In the genomic region with DNA sequence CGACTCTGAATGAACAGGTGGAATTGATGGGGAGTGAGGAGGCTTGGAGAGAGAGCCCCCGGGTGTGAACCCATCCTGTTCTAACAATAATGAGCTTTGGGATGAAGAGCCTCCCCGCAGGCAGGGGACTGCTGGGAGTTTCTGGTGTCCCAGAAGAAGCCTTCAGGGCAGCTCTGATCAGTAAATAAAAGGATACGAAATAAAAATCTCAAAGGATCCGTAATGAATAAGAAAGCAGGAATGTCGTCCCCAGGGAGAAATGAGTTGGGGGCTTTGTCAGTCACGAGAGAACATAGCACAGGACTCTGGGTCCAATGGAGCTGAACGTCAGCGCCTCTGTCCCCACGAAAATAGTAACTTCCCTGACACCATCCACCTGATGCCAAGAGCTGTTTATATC, we compare ENCODE assay signal across 13 cellular contexts.
DNase-seq lines count a peak whose midpoint lies in the region; ATAC-seq, FAIRE-seq and TF ChIP-seq lines count a peak whose summit lies in the region.
"Had no signal": no experiment of that assay in that cellular context is flagged by ENCODE, and none has a peak within 500 bp of the region (broad histone marks: within the 10 kb centered on the region; RNA-seq: fewer than 3 reads in every experiment).

No MANE protein-coding gene starts in this region.

- CTCF ChIA-PET in A673 (lab: Charles Lee) (no interaction called here), IMR-90 (lab: Yijun Ruan, JAX) (interaction anchor here (0.8 kb wide), 3 partner anchors 9 to 116 kb away, joined by 3 to 4 read pairs (median 3); no protein-coding TSS in a partner anchor), endothelial cell of umbilical vein (lab: Charles Lee) (interaction anchor here (0.9 to 1.9 kb wide), 3 partner anchors 15 to 115 kb away, joined by 3 to 14 read pairs (median 4); no protein-coding TSS in a partner anchor)

- no peak overlapping the region for H3K4ac ChIP-seq in IMR-90 (ENCODE audit: low read depth, low read length)

- H3K4me1 ChIP-seq in A673 (ENCODE audit: insufficient read depth, low read length, poor library complexity, severe bottlenecking), result peaks cover 38% of the 10 kb centered on the region
- peaks cover 12% of the 10 kb centered on the region for H3K4me1 ChIP-seq in IMR-90 (ENCODE audit: control insufficient read depth, insufficient read depth, low read length)
- no peaks in the 10 kb centered on the region for H3K4me1 ChIP-seq in endothelial cell of umbilical vein (ENCODE audit: control insufficient read depth, extremely low read depth, insufficient read depth, low read length)

- H4K91ac ChIP-seq in IMR-90 (ENCODE audit: insufficient read depth, low read depth, low read length), result no peak overlapping the region

- H3K79me2 ChIP-seq in endothelial cell of umbilical vein (ENCODE audit: control insufficient read depth, insufficient read depth, low read length), result no peaks in the 10 kb centered on the region

- no peaks in the 10 kb centered on the region for H3K36me3 Mint-ChIP-seq in natural killer cell treated with Interleukin-12 subunit alpha and Interleukin-12 subunit beta and Interleukin-15 and Interleukin-18, amount 100 ng/mL, for 72 hours
- H3K36me3 Mint-ChIP-seq: CD4-positive, CD25-positive, alpha-beta regulatory T cell had no signal

- TF ChIP-seq RAD21 in IMR-90 (IDR thresholded peaks at IDR 0.05; ENCODE audit: low read length), result no peak

- BruUV-seq in A673 (replicated peaks; lab: Mats Ljungman, UMichigan) (no TSS peak), IMR-90 (replicated peaks; lab: Mats Ljungman, UMichigan) (no TSS peak), endothelial cell of umbilical vein (replicated peaks; lab: Mats Ljungman, UMichigan) (no TSS peak)

- no peak overlapping the region for H2BK20ac ChIP-seq in IMR-90 (ENCODE audit: low read depth, low read length)

- no peaks in the 10 kb centered on the region for H3K36me3 ChIP-seq in A673 (ENCODE audit: insufficient read depth, low read length, poor library complexity, severe bottlenecking)
- H3K36me3 ChIP-seq in IMR-90 (ENCODE audit: control insufficient read depth, insufficient read depth, low read length), result no peaks in the 10 kb centered on the region
- H3K36me3 ChIP-seq in endothelial cell of umbilical vein (ENCODE audit: control insufficient read depth in 2 of 2, extremely low read depth in 1 of 2, insufficient read depth in 2 of 2, low read length in 2 of 2), result no peaks in the 10 kb centered on the region
- H3K36me3 ChIP-seq: neutrophil had no signal

- H4K20me1 ChIP-seq in IMR-90 (ENCODE audit: insufficient read depth, low read length), result peaks cover 4% of the 10 kb centered on the region; the same call in 1 of the 2 replicates
- H4K20me1 ChIP-seq in endothelial cell of umbilical vein (replicated peaks; ENCODE audit: control insufficient read depth, extremely low read depth, insufficient read depth, low read length), result no peaks in the 10 kb centered on the region

- no peak overlapping the region for H3K23ac ChIP-seq in IMR-90 (ENCODE audit: low read depth, low read length)

- FAIRE-seq in endothelial cell of umbilical vein (lab: Jason Lieb, UNC), result no peak

- H3K9me3 ChIP-seq in A673 (ENCODE audit: low read depth, low read length, poor library complexity, severe bottlenecking) (no peaks in the 10 kb centered on the region), IMR-90 (ENCODE audit: control insufficient read depth, insufficient read depth, low read length) (no peaks in the 10 kb centered on the region; the same call in 1 of the 2 replicates), endothelial cell of umbilical vein (replicated peaks; ENCODE audit: control insufficient read depth, insufficient read depth, low read length) (no peaks in the 10 kb centered on the region)
- H3K9me3 ChIP-seq: neutrophil had no signal

- H2AFZ ChIP-seq in IMR-90 (replicated peaks; ENCODE audit: low read length, poor library complexity), result no peak overlapping the region
- H2AFZ ChIP-seq in endothelial cell of umbilical vein (ENCODE audit: low read depth, low read length), result no peak overlapping the region

- ATAC-seq in IMR-90 (ENCODE audit: low read depth) (no peak), GM19035 (IDR thresholded peaks at IDR 0.05; ENCODE audit: unreplicated experiment) (no peak), GM21576 (IDR thresholded peaks at IDR 0.05; ENCODE audit: unreplicated experiment) (no peak)
- ATAC-seq in natural killer cell treated with Interleukin-12 subunit alpha and Interleukin-12 subunit beta and Interleukin-15 and Interleukin-18, amount 100 ng/mL, for 72 hours, result no peak

- H3K18ac ChIP-seq in IMR-90 (ENCODE audit: low read depth, low read length), result no peak overlapping the region

- WGBS in IMR-90 (ENCODE audit: extremely low coverage in 2 of 2, insufficient read length in 1 of 2), 2 experiments, result 80% methylated on average over 1 of the region's 10 CpGs; no CpG with 5 or more reads in 1 of the 2 experiments

- peak overlapping the region in 1 of 2 donors; percentile 73 for H3K27ac Mint-ChIP-seq in natural killer cell treated with Interleukin-12 subunit alpha and Interleukin-12 subunit beta and Interleukin-15 and Interleukin-18, amount 100 ng/mL, for 72 hours
- H3K27ac Mint-ChIP-seq: activated naive CD4-positive, alpha-beta T cell treated with anti-CD3 and anti-CD28 coated beads for 36 hours had no signal

- dilution Hi-C loops in IMR-90 (cut with HindIII; ENCODE audit: low sequenced_read_pairs, unreplicated experiment), result no loop called here
- dilution Hi-C loops in endothelial cell of umbilical vein (cut with MboI; ENCODE audit: extremely low pct_ligation_motif_present, low sequenced_read_pairs), result no loop called here

- no peak overlapping the region for H2BK15ac ChIP-seq in IMR-90 (ENCODE audit: low read depth, low read length)

- peak overlapping the region; percentile 70 for H3K4me3 Mint-ChIP-seq in natural killer cell treated with Interleukin-12 subunit alpha and Interleukin-12 subunit beta and Interleukin-15 and Interleukin-18, amount 100 ng/mL, for 72 hours
- H3K4me3 Mint-ChIP-seq: activated naive CD4-positive, alpha-beta T cell treated with anti-CD3 and anti-CD28 coated beads for 36 hours; CD4-positive, CD25-positive, alpha-beta regulatory T cell had no signal

- H3K27me3 ChIP-seq in A673 (replicated peaks; ENCODE audit: insufficient read depth, low read depth, low read length, poor library complexity) (no peaks in the 10 kb centered on the region), IMR-90 (ENCODE audit: control insufficient read depth, insufficient read depth, low read length) (no peaks in the 10 kb centered on the region), endothelial cell of umbilical vein (ENCODE audit: control insufficient read depth in 2 of 2, insufficient read depth in 2 of 2, low read length in 2 of 2) (peaks cover 0 to 7% of the 10 kb centered on the region in 2 experiments)

- no peak overlapping the region for H2AK9ac ChIP-seq in IMR-90 (replicated peaks; ENCODE audit: low read depth, low read length, poor library complexity)

- peaks cover 71 to 78% of the 10 kb centered on the region in 2 donors for H3K4me1 Mint-ChIP-seq in natural killer cell treated with Interleukin-12 subunit alpha and Interleukin-12 subunit beta and Interleukin-15 and Interleukin-18, amount 100 ng/mL, for 72 hours (ENCODE audit: low read depth in 2 of 2)

- in situ Hi-C loops in IMR-90 (cut with MboI; ENCODE audit: low sequenced_read_pairs), result no loop called here

- no peak overlapping the region for H2BK5ac ChIP-seq in IMR-90 (ENCODE audit: low read depth, low read length, poor library complexity, severe bottlenecking)

- peak overlapping the region; percentile 15 for H3K27ac ChIP-seq in A673 (ENCODE audit: low read depth, low read length, poor library complexity, severe bottlenecking)
- H3K27ac ChIP-seq in IMR-90 (ENCODE audit: insufficient read depth, low read length), result no peak overlapping the region
- H3K27ac ChIP-seq in endothelial cell of umbilical vein (ENCODE audit: insufficient read depth, low read depth, low read length), result no peak overlapping the region
- H3K27ac ChIP-seq: neutrophil had no signal

- TF ChIP-seq POLR2A in IMR-90 (IDR thresholded peaks at IDR 0.05; ENCODE audit: low read depth, low read length) (no peak), endothelial cell of umbilical vein (IDR thresholded peaks at IDR 0.05; ENCODE audit: low read depth, low read length) (no peak)

- no peaks in the 10 kb centered on the region for H3K9me3 Mint-ChIP-seq in natural killer cell treated with Interleukin-12 subunit alpha and Interleukin-12 subunit beta and Interleukin-15 and Interleukin-18, amount 100 ng/mL, for 72 hours

- no peak overlapping the region for H4K8ac ChIP-seq in IMR-90 (ENCODE audit: low read depth in 2 of 2, low read length in 2 of 2)

- POLR2A ChIA-PET in A673 (lab: Charles Lee; ENCODE audit: low non-redundant PET), result interaction anchor here (0.7 kb wide), 1 partner anchor 252 kb away, joined by 4 read pairs; no protein-coding TSS in a partner anchor
- POLR2A ChIA-PET in IMR-90 (lab: Charles Lee; ENCODE audit: unreplicated experiment), result no interaction called here
- POLR2A ChIA-PET in endothelial cell of umbilical vein (lab: Charles Lee), result interaction anchor here (0.5 kb wide), 1 partner anchor 44 kb away, joined by 4 read pairs; no protein-coding TSS in a partner anchor

- no peaks in the 10 kb centered on the region for H3K27me3 Mint-ChIP-seq in natural killer cell treated with Interleukin-12 subunit alpha and Interleukin-12 subunit beta and Interleukin-15 and Interleukin-18, amount 100 ng/mL, for 72 hours
- H3K27me3 Mint-ChIP-seq: CD4-positive, CD25-positive, alpha-beta regulatory T cell had no signal

- peaks cover 35% of the 10 kb centered on the region in 2 experiments; a peak in 3 of 4 replicates for H3K79me1 ChIP-seq in IMR-90 (ENCODE audit: low read depth in 1 of 2, low read length in 2 of 2)

- H3K4me3 ChIP-seq in A673 (ENCODE audit: low read depth, low read length, poor library complexity, severe bottlenecking) (no peak overlapping the region), IMR-90 (ENCODE audit: insufficient read depth, low read depth, low read length) (no peak overlapping the region), endothelial cell of umbilical vein (replicated peaks in 1 of 3; ENCODE audit: insufficient read depth in 1 of 3, low read depth in 1 of 3, low read length in 3 of 3) (no peak overlapping the region)

- H3K9me1 ChIP-seq in IMR-90 (ENCODE audit: insufficient read depth, low read length), result peaks cover 5% of the 10 kb centered on the region
- no peaks in the 10 kb centered on the region for H3K9me1 ChIP-seq in endothelial cell of umbilical vein (replicated peaks; ENCODE audit: control insufficient read depth, extremely low read depth, insufficient read depth, low read length)

- TF ChIP-seq CTCF in A673 (conservative IDR thresholded peaks at IDR 0.05; ENCODE audit: low read depth, low read length) (no peak), IMR-90 (conservative IDR thresholded peaks at IDR 0.05; ENCODE audit: low read depth, low read length) (no peak), endothelial cell of umbilical vein (IDR thresholded peaks at IDR 0.05; ENCODE audit: extremely low read depth in 1 of 2, insufficient read depth in 1 of 2, low read depth in 1 of 2, low read length in 2 of 2) (no peak)

- DNase-seq in A673 (ENCODE audit: low spot score) (no peak), IMR-90 (no peak), endothelial cell of umbilical vein (ENCODE audit: low read depth, low spot score) (no peak), NCI-H526 treated with DMSO at 0.1 percent for 48 hours (lab: John Stamatoyannopoulos, UW) (no peak), NCI-H524 treated with DMSO at 0.1 percent for 48 hours (lab: John Stamatoyannopoulos, UW) (no peak)
- no peak for DNase-seq in natural killer cell treated with Interleukin-12 subunit alpha and Interleukin-12 subunit beta and Interleukin-15 and Interleukin-18, amount 100 ng/mL, for 72 hours (ENCODE audit: low spot score)
- DNase-seq: activated CD4-positive, CD25-positive, alpha-beta regulatory T cell; activated naive CD4-positive, alpha-beta T cell treated with anti-CD3 and anti-CD28 coated beads for 36 hours; CD4-positive, CD25-positive, alpha-beta regulatory T cell; KBM-7 had no signal

- H3K14ac ChIP-seq in IMR-90 (replicated peaks; ENCODE audit: low read depth, low read length), result no peak overlapping the region

- H3K9ac ChIP-seq in IMR-90 (ENCODE audit: low read depth, low read length) (no peak overlapping the region), endothelial cell of umbilical vein (replicated peaks; ENCODE audit: extremely low read depth, insufficient read depth, low read length) (no peak overlapping the region)

- peak overlapping the region; percentile 82; the same call in 1 of the 2 replicates for H3K4me2 ChIP-seq in IMR-90 (ENCODE audit: low read depth, low read length)
- peak overlapping the region; percentile 35 for H3K4me2 ChIP-seq in endothelial cell of umbilical vein (ENCODE audit: insufficient read depth, low read length)

- no peak overlapping the region for H3K56ac ChIP-seq in IMR-90 (ENCODE audit: extremely low read depth, insufficient read depth, low read length)

- H2AK5ac ChIP-seq in IMR-90 (ENCODE audit: low read depth, low read length), result no peak overlapping the region

- H2BK120ac ChIP-seq in IMR-90 (ENCODE audit: low read depth, low read length), result no peak overlapping the region

- intact Hi-C loops in A673 (cut with micrococcal nuclease; ENCODE audit: unreplicated experiment) (no loop called here), IMR-90 (cut with micrococcal nuclease) (no loop called here), endothelial cell of umbilical vein (cut with micrococcal nuclease) (no loop called here)

- H4K5ac ChIP-seq in IMR-90 (ENCODE audit: low read depth, low read length), result no peak overlapping the region
